ENCODE assay signal across 1 cellular context in the genomic region with DNA sequence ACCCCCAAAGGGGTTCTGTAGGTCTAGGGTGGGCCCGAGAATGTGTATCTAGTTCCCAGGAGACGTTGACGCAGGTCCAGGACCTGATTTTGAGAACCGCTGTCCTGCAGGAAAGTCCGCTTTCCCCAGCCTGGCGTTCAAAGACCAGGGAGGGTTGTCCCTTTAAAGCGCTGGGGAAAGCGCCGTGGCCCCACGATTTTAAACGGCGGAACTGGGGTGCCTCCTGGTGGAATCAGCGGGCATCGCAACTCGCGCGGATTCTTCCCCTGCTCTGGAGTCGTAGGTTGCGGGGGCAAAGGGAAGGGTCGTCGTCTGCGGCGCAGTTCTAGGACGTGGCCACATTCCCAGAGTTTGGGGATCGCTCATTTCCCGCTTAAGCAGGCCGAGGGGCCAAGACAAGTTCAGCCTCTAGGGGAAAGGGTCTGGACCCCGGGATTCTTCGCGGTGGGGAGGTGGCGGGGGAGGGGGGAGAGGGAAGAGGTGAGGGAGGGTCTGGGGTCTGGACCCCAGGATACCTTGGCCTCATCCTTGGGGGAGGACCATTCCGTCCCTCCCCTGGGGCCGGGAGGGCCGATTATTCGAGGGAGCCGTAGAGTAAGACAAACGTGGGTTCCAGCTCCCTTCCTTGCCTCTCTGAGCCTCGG.
TF ChIP-seq lines count a peak whose summit lies in the region.

No MANE protein-coding gene starts in this region.

TF ChIP-seq in endothelial cell of umbilical vein, 7 proteins besides CTCF, POLR2A, EP300 and RAD21:
- no peak for TF ChIP-seq POLR2AphosphoS5 (IDR thresholded peaks at IDR 0.05; ENCODE audit: insufficient read depth, low read depth, low read length)
- no peak for TF ChIP-seq FOS (IDR thresholded peaks at IDR 0.05; ENCODE audit: borderline replicate concordance, insufficient read depth, low read length)
- TF ChIP-seq MYC (IDR thresholded peaks at IDR 0.05; ENCODE audit: low read depth, low read length) = no peak
- TF ChIP-seq, protein P1, sequence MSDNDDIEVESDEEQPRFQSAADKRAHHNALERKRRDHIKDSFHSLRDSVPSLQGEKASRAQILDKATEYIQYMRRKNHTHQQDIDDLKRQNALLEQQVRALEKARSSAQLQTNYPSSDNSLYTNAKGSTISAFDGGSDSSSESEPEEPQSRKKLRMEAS (IDR thresholded peaks at IDR 0.05; ENCODE audit: insufficient read depth, insufficient read length) = no peak
- TF ChIP-seq EZH2 (IDR thresholded peaks at IDR 0.05; ENCODE audit: borderline replicate concordance, low read depth, low read length, severe bottlenecking) = no peak
- no peak for TF ChIP-seq JUN (IDR thresholded peaks at IDR 0.05; ENCODE audit: borderline replicate concordance, insufficient read depth, insufficient read length, low read depth)
- TF ChIP-seq GATA2 (IDR thresholded peaks at IDR 0.05; ENCODE audit: insufficient read depth, insufficient read length, low read depth, low read length) = no peak
